Comparison of ENCODE assay signal across 2 cellular contexts in genomic region chr4:39039108-39039507, GRCh38.
TF ChIP-seq lines count a peak whose summit lies in the region.

No MANE protein-coding gene starts in this region.

TF ChIP-seq in HepG2, 621 proteins besides CTCF, POLR2A, EP300 and RAD21:
- TF ChIP-seq DZIP1 (CRISPR knock-in tag; IDR thresholded peaks at IDR 0.05) (no peak), ZNF24 (IDR thresholded peaks at IDR 0.05) (0 out of 2 replicates have a peak, but pooled peaks have one; percentile 27)

TF ChIP-seq in K562, 482 proteins besides CTCF, POLR2A, EP300 and RAD21:
- TF ChIP-seq HDAC8 (tag; IDR thresholded peaks at IDR 0.05): no peak
- TF ChIP-seq SMARCA5 (IDR thresholded peaks at IDR 0.05): no peak
- no peak for TF ChIP-seq MLX (CRISPR knock-in tag; conservative IDR thresholded peaks at IDR 0.05)
- TF ChIP-seq ZNF24 (IDR thresholded peaks at IDR 0.05): peak; percentile 94
- TF ChIP-seq NFYB (IDR thresholded peaks at IDR 0.05; ENCODE audit: extremely low read depth, insufficient read length): no peak
- no peak for TF ChIP-seq ZBTB7A (IDR thresholded peaks at IDR 0.05; ENCODE audit: borderline replicate concordance, control insufficient read depth, low read depth, low read length)
- no peak for TF ChIP-seq FOXK1 (CRISPR knock-in tag; IDR thresholded peaks at IDR 0.05; ENCODE audit: borderline replicate concordance)
- TF ChIP-seq U2AF2 (optimal IDR thresholded peaks at IDR 0.05; ENCODE audit: low read depth, low read length): no peak
